ENCODE assay signal across 1 cellular context in the genomic region with DNA sequence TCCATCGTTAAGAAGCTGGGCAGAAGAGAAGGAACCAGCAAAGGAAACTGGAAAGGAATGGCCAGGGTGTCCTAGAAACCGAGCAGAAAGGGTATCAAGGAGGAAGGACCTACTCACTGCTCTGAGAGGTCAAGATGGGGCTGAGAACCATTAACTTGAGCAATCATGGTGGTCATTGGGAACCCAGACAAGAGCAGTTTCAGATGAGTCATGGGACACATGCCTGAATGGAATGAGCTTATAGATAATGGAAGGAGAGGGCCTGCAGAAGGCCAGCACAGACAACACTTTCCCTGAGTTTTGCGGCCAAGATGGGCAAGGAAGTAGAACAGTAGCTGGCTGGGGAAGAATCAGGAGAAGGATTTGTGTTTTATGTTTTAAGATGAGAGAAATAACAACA.
A peak's percentile ranks its signal among the peaks of the same experiment; 100 is the strongest.
TF ChIP-seq lines count a peak whose summit lies in the region.

No MANE protein-coding gene starts in this region.

TF ChIP-seq in K562, 482 proteins besides CTCF, POLR2A, EP300 and RAD21 (continued from another document):
- TF ChIP-seq NFE2 (IDR thresholded peaks at IDR 0.05; ENCODE audit: low read depth), result peak; percentile 25; the same call in 1 of the 2 replicates
- TF ChIP-seq, protein P1, sequence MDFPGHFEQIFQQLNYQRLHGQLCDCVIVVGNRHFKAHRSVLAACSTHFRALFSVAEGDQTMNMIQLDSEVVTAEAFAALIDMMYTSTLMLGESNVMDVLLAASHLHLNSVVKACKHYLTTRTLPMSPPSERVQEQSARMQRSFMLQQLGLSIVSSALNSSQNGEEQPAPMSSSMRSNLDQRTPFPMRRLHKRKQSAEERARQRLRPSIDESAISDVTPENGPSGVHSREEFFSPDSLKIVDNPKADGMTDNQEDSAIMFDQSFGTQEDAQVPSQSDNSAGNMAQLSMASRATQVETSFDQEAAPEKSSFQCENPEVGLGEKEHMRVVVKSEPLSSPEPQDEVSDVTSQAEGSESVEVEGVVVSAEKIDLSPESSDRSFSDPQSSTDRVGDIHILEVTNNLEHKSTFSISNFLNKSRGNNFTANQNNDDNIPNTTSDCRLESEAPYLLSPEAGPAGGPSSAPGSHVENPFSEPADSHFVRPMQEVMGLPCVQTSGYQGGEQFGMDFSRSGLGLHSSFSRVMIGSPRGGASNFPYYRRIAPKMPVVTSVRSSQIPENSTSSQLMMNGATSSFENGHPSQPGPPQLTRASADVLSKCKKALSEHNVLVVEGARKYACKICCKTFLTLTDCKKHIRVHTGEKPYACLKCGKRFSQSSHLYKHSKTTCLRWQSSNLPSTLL (IDR thresholded peaks at IDR 0.05), result no peak
- peak; percentile 29; the same call in 1 of the 2 replicates for TF ChIP-seq ELF4 (CRISPR knock-in tag; IDR thresholded peaks at IDR 0.05)
- TF ChIP-seq, protein P2, sequence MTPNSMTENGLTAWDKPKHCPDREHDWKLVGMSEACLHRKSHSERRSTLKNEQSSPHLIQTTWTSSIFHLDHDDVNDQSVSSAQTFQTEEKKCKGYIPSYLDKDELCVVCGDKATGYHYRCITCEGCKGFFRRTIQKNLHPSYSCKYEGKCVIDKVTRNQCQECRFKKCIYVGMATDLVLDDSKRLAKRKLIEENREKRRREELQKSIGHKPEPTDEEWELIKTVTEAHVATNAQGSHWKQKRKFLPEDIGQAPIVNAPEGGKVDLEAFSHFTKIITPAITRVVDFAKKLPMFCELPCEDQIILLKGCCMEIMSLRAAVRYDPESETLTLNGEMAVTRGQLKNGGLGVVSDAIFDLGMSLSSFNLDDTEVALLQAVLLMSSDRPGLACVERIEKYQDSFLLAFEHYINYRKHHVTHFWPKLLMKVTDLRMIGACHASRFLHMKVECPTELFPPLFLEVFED (CRISPR knock-in tag; conservative IDR thresholded peaks at IDR 0.05), result no peak
- peak; percentile 24; the same call in 1 of the 2 replicates for TF ChIP-seq CBFA2T2 (conservative IDR thresholded peaks at IDR 0.05)
- no peak for TF ChIP-seq PHF21A (IDR thresholded peaks at IDR 0.05; ENCODE audit: borderline replicate concordance, low read depth)
- no peak for TF ChIP-seq ETV1 (tag; conservative IDR thresholded peaks at IDR 0.05; ENCODE audit: low read depth)
- TF ChIP-seq EHMT2 (IDR thresholded peaks at IDR 0.05), result peak; percentile 77; the same call in 1 of the 2 replicates
